11 cellular contexts compared by ENCODE assay signal in the genomic region with DNA sequence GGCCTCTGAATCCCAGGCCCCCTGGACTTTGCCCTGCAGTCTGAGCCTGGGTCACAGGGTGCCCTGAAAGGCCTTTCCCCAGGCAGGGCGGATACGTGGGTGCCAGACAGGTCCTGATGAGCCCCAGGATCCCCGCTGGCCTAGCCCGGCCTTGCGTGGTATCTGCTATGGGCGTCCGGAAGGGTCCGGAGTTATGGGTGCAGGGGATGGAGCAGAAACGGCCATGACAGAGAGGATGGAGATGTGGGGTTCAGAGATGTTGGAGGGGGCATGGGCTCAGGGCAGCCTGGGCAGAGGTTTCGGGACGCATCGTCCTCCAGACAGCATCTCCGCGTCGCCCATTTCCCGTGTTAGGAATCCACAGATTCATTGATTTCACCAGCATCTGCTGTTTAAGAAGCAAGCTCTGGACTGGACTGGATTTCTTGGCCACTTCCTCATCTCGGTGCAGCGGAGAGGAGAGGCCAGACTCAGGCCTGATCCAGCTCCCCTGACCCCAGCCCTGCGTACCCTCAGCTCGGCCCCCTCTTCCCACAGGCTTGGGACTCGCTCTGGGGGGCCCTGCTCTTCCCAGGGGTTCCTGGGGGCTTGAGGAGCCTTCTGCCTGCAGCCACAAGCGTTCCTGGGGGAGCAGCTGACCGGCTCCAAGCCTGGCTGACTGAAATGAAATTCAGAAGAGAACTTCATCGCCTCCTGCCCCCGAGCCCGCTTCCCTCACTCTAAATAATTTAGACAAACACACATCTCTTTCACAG.
"Had no signal": no experiment of that assay in that cellular context is flagged by ENCODE, and none has a peak within 500 bp of the region (broad histone marks: within the 10 kb centered on the region; RNA-seq: fewer than 3 reads in every experiment).

No MANE protein-coding gene starts in this region.

- H3K27ac ChIP-seq: heart right ventricle, testis, upper lobe of left lung had no signal

- H3K4me3 Mint-ChIP-seq: activated naive CD8-positive, alpha-beta T cell treated with anti-CD3 and anti-CD28 coated beads, Interleukin-2, amount 10 ng/mL, durations not matched to agents 7 days and 5 days; stimulated activated naive CD8-positive, alpha-beta T cell treated with anti-CD3 and anti-CD28 coated beads, Interleukin-15, amount 100 ng/mL, for 72 hours; T-helper 2 cell treated with Interferon-gamma antibody and Interleukin-4, amounts not matched to agents 5 μg/mL and 100 μg/mL, for 36 hours had no signal

- H3K27ac Mint-ChIP-seq: activated naive CD8-positive, alpha-beta T cell treated with anti-CD3 and anti-CD28 coated beads, Interleukin-2, amount 10 ng/mL, durations not matched to agents 7 days and 5 days; stimulated activated naive CD8-positive, alpha-beta T cell treated with anti-CD3 and anti-CD28 coated beads, Interleukin-15, amount 100 ng/mL, for 72 hours; T-helper 2 cell treated with Interferon-gamma antibody and Interleukin-4, amounts not matched to agents 5 μg/mL and 100 μg/mL, for 36 hours had no signal

- H3K9me3 Mint-ChIP-seq: activated naive CD8-positive, alpha-beta T cell treated with anti-CD3 and anti-CD28 coated beads, Interleukin-2, amount 10 ng/mL, durations not matched to agents 7 days and 5 days; stimulated activated naive CD8-positive, alpha-beta T cell treated with anti-CD3 and anti-CD28 coated beads, Interleukin-15, amount 100 ng/mL, for 72 hours; T-helper 2 cell treated with Interferon-gamma antibody and Interleukin-4, amounts not matched to agents 5 μg/mL and 100 μg/mL, for 36 hours had no signal

- H3K4me2 ChIP-seq: smooth muscle cell had no signal

- DNase-seq: activated naive CD4-positive, alpha-beta T cell; activated naive CD8-positive, alpha-beta T cell treated with anti-CD3 and anti-CD28 coated beads, Interleukin-2, amount 10 ng/mL, durations not matched to agents 7 days and 5 days; anterior cingulate cortex; heart right ventricle; mammary epithelial cell; naive B cell; stimulated activated naive CD8-positive, alpha-beta T cell treated with anti-CD3 and anti-CD28 coated beads, Interleukin-15, amount 100 ng/mL, for 72 hours; testis had no signal

- H3K36me3 ChIP-seq: heart right ventricle, upper lobe of left lung had no signal

- H3K4me1 ChIP-seq: heart right ventricle, testis had no signal

- H3K4me3 ChIP-seq: heart right ventricle, smooth muscle cell, upper lobe of left lung had no signal

- H3K4me1 Mint-ChIP-seq: activated naive CD8-positive, alpha-beta T cell treated with anti-CD3 and anti-CD28 coated beads, Interleukin-2, amount 10 ng/mL, durations not matched to agents 7 days and 5 days; naive B cell; stimulated activated naive CD8-positive, alpha-beta T cell treated with anti-CD3 and anti-CD28 coated beads, Interleukin-15, amount 100 ng/mL, for 72 hours had no signal

- H3K36me3 Mint-ChIP-seq: activated naive CD8-positive, alpha-beta T cell treated with anti-CD3 and anti-CD28 coated beads, Interleukin-2, amount 10 ng/mL, durations not matched to agents 7 days and 5 days; naive B cell had no signal

- H3K27me3 Mint-ChIP-seq: activated naive CD8-positive, alpha-beta T cell treated with anti-CD3 and anti-CD28 coated beads, Interleukin-2, amount 10 ng/mL, durations not matched to agents 7 days and 5 days had no signal

- H3K9me3 ChIP-seq: heart right ventricle, testis, upper lobe of left lung had no signal

- H3K27me3 ChIP-seq: testis, upper lobe of left lung had no signal
